Comparison of ENCODE assay signal across 15 cellular contexts in genomic region chr4:86959588-86960500, GRCh38. TPM values are rescaled to one million over a fixed set of nuclear protein-coding genes. Genes with fewer than 3 reads are reported as not detected.
A peak's percentile ranks its signal among the peaks of the same experiment; 100 is the strongest.
DNase-seq lines count a peak whose midpoint lies in the region; ATAC-seq, FAIRE-seq and TF ChIP-seq lines count a peak whose summit lies in the region.
"Had no signal": no experiment of that assay in that cellular context is flagged by ENCODE, and none has a peak within 500 bp of the region (broad histone marks: within the 10 kb centered on the region; RNA-seq: fewer than 3 reads in every experiment).

No MANE protein-coding gene starts in this region.

- no peaks in the 10 kb centered on the region for H3K36me3 Mint-ChIP-seq in natural killer cell treated with Interleukin-12 subunit alpha and Interleukin-12 subunit beta and Interleukin-15 and Interleukin-18, amount 100 ng/mL, for 72 hours
- H3K36me3 Mint-ChIP-seq in natural killer cell, result no peaks in the 10 kb centered on the region
- H3K36me3 Mint-ChIP-seq in astrocyte (ENCODE audit: low read depth, unreplicated experiment), result peaks cover 9% of the 10 kb centered on the region

- H2AFZ ChIP-seq in astrocyte (ENCODE audit: low read depth, low read length), result no peak overlapping the region

- no peak for TF ChIP-seq CTCF in natural killer cell (IDR thresholded peaks at IDR 0.05)
- no peak for TF ChIP-seq CTCF in astrocyte (IDR thresholded peaks at IDR 0.05; ENCODE audit: insufficient read depth, low read depth, low read length)
- TF ChIP-seq CTCF in left lung (IDR thresholded peaks at IDR 0.05), result no peak
- TF ChIP-seq CTCF in adrenal gland (IDR thresholded peaks at IDR 0.05), result no peak

- H3K4me1 Mint-ChIP-seq in natural killer cell treated with Interleukin-12 subunit alpha and Interleukin-12 subunit beta and Interleukin-15 and Interleukin-18, amount 100 ng/mL, for 72 hours (ENCODE audit: low read depth in 2 of 2), result peaks cover 10 to 22% of the 10 kb centered on the region in 2 donors
- H3K4me1 Mint-ChIP-seq in natural killer cell, result peaks cover 19 to 37% of the 10 kb centered on the region in 2 donors
- peaks cover 47% of the 10 kb centered on the region for H3K4me1 Mint-ChIP-seq in astrocyte (ENCODE audit: low read depth, unreplicated experiment)

- H3K27ac Mint-ChIP-seq in natural killer cell treated with Interleukin-12 subunit alpha and Interleukin-12 subunit beta and Interleukin-15 and Interleukin-18, amount 100 ng/mL, for 72 hours, result peak overlapping the region; percentile 15 to 36
- peak overlapping the region in 1 of 2 donors; percentile 87 for H3K27ac Mint-ChIP-seq in natural killer cell
- H3K27ac Mint-ChIP-seq in astrocyte (ENCODE audit: unreplicated experiment), result peak overlapping the region; percentile 47
- H3K27ac Mint-ChIP-seq: activated CD8-positive, alpha-beta T cell treated with anti-CD3 and anti-CD28 coated beads for 36 hours had no signal

- H3K4me1 ChIP-seq in astrocyte (ENCODE audit: insufficient read depth, low read length), result peaks cover 3% of the 10 kb centered on the region
- H3K4me1 ChIP-seq in left lung, result peaks cover 23 to 54% of the 10 kb centered on the region in 2 donors
- H3K4me1 ChIP-seq in adrenal gland (replicated peaks in 1 of 2), result peaks cover 18 to 39% of the 10 kb centered on the region in 2 donors

- H3K79me2 ChIP-seq in astrocyte (ENCODE audit: insufficient read depth, low read length), result no peaks in the 10 kb centered on the region

- no peak overlapping the region for H3K4me3 Mint-ChIP-seq in natural killer cell treated with Interleukin-12 subunit alpha and Interleukin-12 subunit beta and Interleukin-15 and Interleukin-18, amount 100 ng/mL, for 72 hours
- H3K4me3 Mint-ChIP-seq in natural killer cell (no peak overlapping the region), astrocyte (ENCODE audit: unreplicated experiment) (peak overlapping the region; percentile 40)
- H3K4me3 Mint-ChIP-seq: activated CD8-positive, alpha-beta T cell treated with anti-CD3 and anti-CD28 coated beads for 36 hours; activated naive CD8-positive, alpha-beta T cell treated with anti-CD3 and anti-CD28 coated beads, Interleukin-2, amount 50 U/mL, for 24 hours had no signal

- H3K9ac ChIP-seq in astrocyte (ENCODE audit: low read length), result no peak overlapping the region
- H3K9ac ChIP-seq: SK-N-SH had no signal

- H3K4me3 ChIP-seq in astrocyte (ENCODE audit: insufficient read depth, low read depth, low read length) (no peak overlapping the region), left lung (no peak overlapping the region), adrenal gland (no peak overlapping the region)
- H3K4me3 ChIP-seq: upper lobe of right lung had no signal

- in situ Hi-C loops in KBM-7 (cut with MboI; ENCODE audit: low pct_unique_long_range_greater_than_20kb, low sequenced_read_pairs), result no loop called here

- intact Hi-C loops in natural killer cell (cut with micrococcal nuclease) (loop anchor here (2.0 kb wide), 1 partner anchor 13 kb away; no protein-coding TSS in a partner anchor), left lung (cut with DNase I) (no loop called here), adrenal gland (cut with DNase I) (no loop called here)

- H3K27me3 ChIP-seq in astrocyte (ENCODE audit: insufficient read depth, low read length), result no peaks in the 10 kb centered on the region
- H3K27me3 ChIP-seq in left lung, result no peaks in the 10 kb centered on the region
- no peaks in the 10 kb centered on the region for H3K27me3 ChIP-seq in adrenal gland
- H3K27me3 ChIP-seq: BE2C, upper lobe of right lung had no signal

- 73 to 84% (median 81%) methylated on average over 11 of the region's 11 CpGs for WGBS in adrenal gland, 4 donors

- H3K9me3 ChIP-seq in astrocyte (ENCODE audit: insufficient read depth, low read depth, low read length) (no peaks in the 10 kb centered on the region), left lung (no peaks in the 10 kb centered on the region), adrenal gland (replicated peaks in 1 of 3) (no peaks in the 10 kb centered on the region)
- H3K9me3 ChIP-seq: BE2C, SK-N-SH, upper lobe of right lung had no signal

- no peak for DNase-seq in natural killer cell treated with Interleukin-12 subunit alpha and Interleukin-12 subunit beta and Interleukin-15 and Interleukin-18, amount 100 ng/mL, for 72 hours (ENCODE audit: low spot score)
- DNase-seq in natural killer cell (no peak), astrocyte (ENCODE audit: low read depth) (no peak), left lung (no peak), adrenal gland (no peak), NCI-H774 (lab: John Stamatoyannopoulos, UW) (no peak), KBM-7 (no peak)
- DNase-seq: activated CD8-positive, alpha-beta T cell treated with anti-CD3 and anti-CD28 coated beads for 36 hours; activated naive CD8-positive, alpha-beta T cell treated with anti-CD3 and anti-CD28 coated beads, Interleukin-2, amount 50 U/mL, for 24 hours; BE2C; NCI-H524; SK-N-SH; upper lobe of right lung had no signal

- ATAC-seq in natural killer cell treated with Interleukin-12 subunit alpha and Interleukin-12 subunit beta and Interleukin-15 and Interleukin-18, amount 100 ng/mL, for 72 hours, result no peak
- ATAC-seq in natural killer cell (no peak), left lung (peak; percentile 8), GM18867 (IDR thresholded peaks at IDR 0.05; ENCODE audit: unreplicated experiment) (no peak)
- ATAC-seq: activated CD8-positive, alpha-beta T cell treated with anti-CD3 and anti-CD28 coated beads for 36 hours; activated naive CD8-positive, alpha-beta T cell treated with anti-CD3 and anti-CD28 coated beads, Interleukin-2, amount 50 U/mL, for 24 hours had no signal

- no peak for FAIRE-seq in astrocyte (lab: Jason Lieb, UNC)
- FAIRE-seq: islet of Langerhans had no signal

- TF ChIP-seq POLR2A in adrenal gland (IDR thresholded peaks at IDR 0.05), result no peak

- no peaks in the 10 kb centered on the region for H3K9me3 Mint-ChIP-seq in natural killer cell treated with Interleukin-12 subunit alpha and Interleukin-12 subunit beta and Interleukin-15 and Interleukin-18, amount 100 ng/mL, for 72 hours
- H3K9me3 Mint-ChIP-seq in natural killer cell, result no peaks in the 10 kb centered on the region
- no peaks in the 10 kb centered on the region for H3K9me3 Mint-ChIP-seq in astrocyte (ENCODE audit: unreplicated experiment)
- H3K9me3 Mint-ChIP-seq: activated CD8-positive, alpha-beta T cell treated with anti-CD3 and anti-CD28 coated beads for 36 hours; activated naive CD8-positive, alpha-beta T cell treated with anti-CD3 and anti-CD28 coated beads, Interleukin-2, amount 50 U/mL, for 24 hours had no signal

- no peaks in the 10 kb centered on the region for H4K20me1 ChIP-seq in astrocyte (ENCODE audit: insufficient read depth, low read length)

- H3K4me2 ChIP-seq in astrocyte (ENCODE audit: low read length), result no peak overlapping the region
- H3K4me2 ChIP-seq: SK-N-SH had no signal

- no peak overlapping the region for H3K27ac ChIP-seq in astrocyte (ENCODE audit: low read depth, low read length)
- peak overlapping the region in 1 of 2 donors; percentile 55 for H3K27ac ChIP-seq in left lung
- peak overlapping the region in 1 of 5 donors; percentile 20 for H3K27ac ChIP-seq in adrenal gland

- no peaks in the 10 kb centered on the region for H3K36me3 ChIP-seq in astrocyte (ENCODE audit: insufficient read depth, low read length)
- no peaks in the 10 kb centered on the region for H3K36me3 ChIP-seq in left lung
- no peaks in the 10 kb centered on the region for H3K36me3 ChIP-seq in adrenal gland (replicated peaks in 1 of 2)
- H3K36me3 ChIP-seq: BE2C, upper lobe of right lung had no signal

- no peaks in the 10 kb centered on the region for H3K27me3 Mint-ChIP-seq in natural killer cell treated with Interleukin-12 subunit alpha and Interleukin-12 subunit beta and Interleukin-15 and Interleukin-18, amount 100 ng/mL, for 72 hours
- H3K27me3 Mint-ChIP-seq in natural killer cell (ENCODE audit: low read depth in 2 of 2) (no peaks in the 10 kb centered on the region), astrocyte (ENCODE audit: low read depth, unreplicated experiment) (no peaks in the 10 kb centered on the region)
- H3K27me3 Mint-ChIP-seq: activated CD8-positive, alpha-beta T cell treated with anti-CD3 and anti-CD28 coated beads for 36 hours; activated naive CD8-positive, alpha-beta T cell treated with anti-CD3 and anti-CD28 coated beads, Interleukin-2, amount 50 U/mL, for 24 hours had no signal

RNA-seq across cellular contexts. Expression of gene AFF1, which starts 25.0 kb away (rescaled TPM):
- 10 to 100 TPM; 43.2 to 56.2 TPM for total RNA-seq in natural killer cell treated with Interleukin-12 subunit alpha and Interleukin-12 subunit beta and Interleukin-15 and Interleukin-18, amount 100 ng/mL, for 72 hours
- total RNA-seq in natural killer cell (10 to 100 TPM; 87.9 to 93.4 (median 91.7) TPM), astrocyte (55.3 and 58.2 TPM in 2 replicates), left lung (10 to 100 TPM; 79.1 to 86.0 TPM), adrenal gland (100 to 1,000 TPM in 1 of 8 donors, 10 to 100 TPM in 7; 42.1 to 109 (median 63.3) TPM)
- 10 to 100 TPM in 2 of 3 donors, 1 to 10 TPM in 1; 9.9 to 44.1 (median 26.2) TPM for polyA plus RNA-seq in adrenal gland
